In genomic region chr2:182767578-182767977, GRCh38 we compare ENCODE assay signal across 9 cellular contexts. TPM values are rescaled to one million over a fixed set of nuclear protein-coding genes. Genes with fewer than 3 reads are reported as not detected.
DNase-seq lines count a peak whose midpoint lies in the region; ATAC-seq, FAIRE-seq and TF ChIP-seq lines count a peak whose summit lies in the region.
"Had no signal": no experiment of that assay in that cellular context is flagged by ENCODE, and none has a peak within 500 bp of the region (broad histone marks: within the 10 kb centered on the region; RNA-seq: fewer than 3 reads in every experiment).

No MANE protein-coding gene starts in this region.

- ATAC-seq in HG03520 (IDR thresholded peaks at IDR 0.05; ENCODE audit: unreplicated experiment) (peak; percentile 79), GM12878 (peak; percentile 63), GM19397 (IDR thresholded peaks at IDR 0.05; ENCODE audit: unreplicated experiment) (no peak), aorta (ENCODE audit: low FRiP score) (no peak)

- no peak for TF ChIP-seq POLR2A in GM12878 (IDR thresholded peaks at IDR 0.05; ENCODE audit: low read depth, low read length)

- no peaks in the 10 kb centered on the region for H3K9me3 ChIP-seq in GM12878 (replicated peaks; ENCODE audit: control insufficient read depth, insufficient read depth, low read length)
- H3K9me3 ChIP-seq in aorta (ENCODE audit: control insufficient read depth, low read length), result no peaks in the 10 kb centered on the region

- H2AFZ ChIP-seq in GM12878 (ENCODE audit: control insufficient read depth, low read depth, low read length), result no peak overlapping the region

- H3K4me2 ChIP-seq in GM12878 (ENCODE audit: control insufficient read depth, insufficient read depth), result no peak overlapping the region

- no peaks in the 10 kb centered on the region for H4K20me1 ChIP-seq in GM12878 (ENCODE audit: control insufficient read depth, insufficient read depth)

- in situ Hi-C loops in GM12878 (cut with MboI), result loop anchor here (10.0 kb wide), 1 partner anchor 217 kb away; no protein-coding TSS in a partner anchor

- 90% methylated on average over 7 of the region's 7 CpGs for WGBS in GM12878 (ENCODE audit: insufficient coverage, insufficient replicate concordance, low lambda C conversion rate, missing lambda C conversion rate)
- 58 to 63% methylated on average over 7 of the region's 7 CpGs for WGBS in aorta, 2 donors

- RAD21 ChIA-PET in GM12878 (lab: Charles Lee; ENCODE audit: unreplicated experiment), result interaction anchor here (0.6 to 1.0 kb wide), 3 partner anchors 212 to 526 kb away, joined by 3 to 4 read pairs (median 3); no protein-coding TSS in a partner anchor

- TF ChIP-seq RAD21 in GM12878 (IDR thresholded peaks at IDR 0.05; ENCODE audit: insufficient read depth, low read depth, low read length), result peak; percentile 28; the same call in 1 of the 2 replicates

- peak; percentile 17 to 38 (median 25); a peak in 5 of 6 replicates for TF ChIP-seq CTCF in GM12878 (IDR thresholded peaks at IDR 0.05 in 2 of 3, conservative IDR thresholded peaks at IDR 0.05 in 1 of 3; ENCODE audit: control insufficient read depth in 2 of 3, extremely low read depth in 1 of 3, insufficient read depth in 1 of 3, low read depth in 3 of 3, low read length in 3 of 3)

- no peaks in the 10 kb centered on the region for H3K27me3 ChIP-seq in GM12878 (replicated peaks in 1 of 2; ENCODE audit: control insufficient read depth in 2 of 2, insufficient read depth in 2 of 2, low read length in 1 of 2)
- no peaks in the 10 kb centered on the region for H3K27me3 ChIP-seq in aorta (ENCODE audit: control insufficient read depth in 1 of 2, insufficient read depth in 2 of 2, low read length in 1 of 2)

- H3K4me1 ChIP-seq in GM12878 (ENCODE audit: control insufficient read depth, insufficient read depth, low read length) (no peaks in the 10 kb centered on the region), aorta (ENCODE audit: control insufficient read depth in 1 of 2, insufficient read depth in 2 of 2, low read length in 2 of 2) (no peaks in the 10 kb centered on the region)

- no peak overlapping the region for H3K27ac ChIP-seq in GM12878 (ENCODE audit: control insufficient read depth, insufficient read depth)
- H3K27ac ChIP-seq in aorta (ENCODE audit: low read depth in 1 of 2, low read length in 2 of 2), result no peak overlapping the region

- H3K9ac ChIP-seq in GM12878 (ENCODE audit: control insufficient read depth, insufficient read depth, low read length), result no peak overlapping the region

- SMC1A ChIA-PET in GM12878 (lab: Charles Lee; ENCODE audit: uncharacterized antibody, unreplicated experiment), result interaction anchor here (1.1 to 1.5 kb wide), 5 partner anchors 15 to 581 kb away, joined by 3 to 11 read pairs (median 3); no protein-coding TSS in a partner anchor

- H3K4me3 ChIP-seq in GM12878, result no peak overlapping the region
- no peak overlapping the region for H3K4me3 ChIP-seq in aorta (ENCODE audit: low read length in 2 of 2)

- intact Hi-C loops in GM12878 (cut with micrococcal nuclease; ENCODE audit: unreplicated experiment) (loop anchor here (10.0 kb wide), 1 partner anchor 327 kb away; no protein-coding TSS in a partner anchor), aorta (cut with DNase I) (loop anchor here in 1 of 2 donors (5.0 kb wide), 1 partner anchor 215 kb away; no protein-coding TSS in a partner anchor)

- CTCF ChIA-PET in GM12878 (lab: Yijun Ruan, JAX), result interaction anchor here (0.7 to 2.0 kb wide), 6 partner anchors 12 to 213 kb away, joined by 3 to 28 read pairs (median 4); no protein-coding TSS in a partner anchor

- POLR2A ChIA-PET in GM12878 (lab: Charles Lee), result no interaction called here

- FAIRE-seq in GM12878 (lab: Jason Lieb, UNC), result no peak

- H3K36me3 ChIP-seq in GM12878 (ENCODE audit: control insufficient read depth in 2 of 2, insufficient read depth in 2 of 2, low read length in 1 of 2), result peaks cover 0 to 19% of the 10 kb centered on the region in 2 experiments
- H3K36me3 ChIP-seq in aorta (ENCODE audit: control insufficient read depth in 1 of 2, insufficient read depth in 2 of 2, low read length in 1 of 2), result peaks cover 0 to 6% of the 10 kb centered on the region in 2 donors

- no TSS peak for BruUV-seq in GM12878 (replicated peaks; lab: Mats Ljungman, UMichigan)

- H3K79me2 ChIP-seq in GM12878 (ENCODE audit: control insufficient read depth, insufficient read depth, low read length), result no peaks in the 10 kb centered on the region

- TF ChIP-seq EP300 in GM12878 (IDR thresholded peaks at IDR 0.05; ENCODE audit: borderline replicate concordance in 1 of 2, control insufficient read depth in 1 of 2, low read depth in 2 of 2, low read length in 2 of 2), result no peak

- DNase-seq in GM03348 (ENCODE audit: low spot score) (peak; percentile 5), GM12878 (ENCODE audit: low read depth, low spot score) (no peak), myocyte (ENCODE audit: low read depth) (peak; percentile 53), NCI-H345 treated with DMSO at 0.1 percent for 48 hours (lab: John Stamatoyannopoulos, UW; ENCODE audit: unreplicated experiment) (no peak), aorta (no peak), ureter (ENCODE audit: low spot score) (no peak)
- DNase-seq: activated naive CD8-positive, alpha-beta T cell treated with anti-CD3 and anti-CD28 coated beads, Interleukin-2, amount 10 ng/mL, durations not matched to agents 7 days and 5 days had no signal

TF ChIP-seq in GM12878, 131 proteins besides CTCF, POLR2A, EP300 and RAD21:
- no peak for TF ChIP-seq ZZZ3 (IDR thresholded peaks at IDR 0.05; ENCODE audit: control insufficient read depth, insufficient read length, low read depth)
- peak; percentile 46 for TF ChIP-seq RUNX3 (IDR thresholded peaks at IDR 0.05; ENCODE audit: low read length)
- no peak for TF ChIP-seq RAD51 (IDR thresholded peaks at IDR 0.05)
TF ChIP-seq in GM12878: peak in this region for 1.

RNA-seq across cellular contexts. Expression of gene DNAJC10, which starts 51.5 kb away (rescaled TPM):
- total RNA-seq in GM12878 (2013; cell fraction: nucleolus; rRNA removed), result 124 and 133 TPM in 2 replicates
- 35.8 and 50.2 TPM in 2 replicates for total RNA-seq in GM12878 (2014; rRNA removed)
- 51.0 and 56.1 TPM in 2 replicates for total RNA-seq in GM12878 (2014; rRNA removed; fragmentation: Illumina TruSeq; extraction: Trizol)
- total RNA-seq in GM12878 (2021), result 56.7 and 61.7 TPM in 2 replicates
- polyA plus RNA-seq in GM12878 (2011; ENCODE audit: low read depth), result 8.5 TPM
- 40.6 and 67.6 TPM in 2 replicates for polyA plus RNA-seq in GM12878 (2011; rRNA removed)
- polyA plus RNA-seq in GM12878 (2011; cell fraction: cytosol; rRNA removed), result 12.1 and 12.6 TPM in 2 replicates
- 62.5 and 64.6 TPM in 2 replicates for polyA plus RNA-seq in GM12878 (2011; cell fraction: nucleus; rRNA removed)
- polyA plus RNA-seq in GM12878 (2012), result 17.5 and 21.3 TPM in 2 replicates
- 34.2 and 44.9 TPM in 2 replicates for polyA plus RNA-seq in GM12878 (2014; fragmentation: Illumina TruSeq; extraction: Trizol)
- 10 to 100 TPM in 1 of 2 experiments, 1 to 10 TPM in 1; 9.1 to 11.5 TPM for polyA plus RNA-seq in GM12878 (2014; fragmentation: Nextera tagmentation; extraction: Ambion mirVana)
- polyA plus RNA-seq in GM12878 (2014; rRNA removed), result 26.8 and 30.0 TPM in 2 replicates
- 10 to 100 TPM; 64.8 to 67.9 TPM for polyA plus RNA-seq in GM12878 (2016; fragmentation: Nextera tagmentation; extraction: Ambion mirVana)
- 21.1 and 30.6 TPM in 2 replicates for polyA minus RNA-seq in GM12878 (2011; rRNA and poly(A)+ RNA removed)
- polyA minus RNA-seq in GM12878 (2011; cell fraction: cytosol; rRNA and poly(A)+ RNA removed), result 15.1 and 17.2 TPM in 2 replicates
- polyA minus RNA-seq in GM12878 (2011; cell fraction: nucleus; rRNA and poly(A)+ RNA removed), result 14.9 and 18.2 TPM in 2 replicates
- 49.1 and 57.7 TPM in 2 replicates for total RNA-seq in myocyte
- polyA plus RNA-seq in myocyte (2012), result 41.8 TPM
- total RNA-seq in aorta, result 100 to 1,000 TPM; 118 to 131 TPM
- 10 to 100 TPM; 29.7 to 56.5 TPM for polyA plus RNA-seq in aorta
- 128 TPM for total RNA-seq in ureter

Comparison
In these comparisons a context has a peak if more than half of its experiments do, and no peak if none do; other contexts are left out.
1. DNase-seq: peak in GM03348 (single experiment) and myocyte (single experiment); none in GM12878 (single experiment), NCI-H345 treated with DMSO at 0.1 percent for 48 hours (single experiment), aorta (0 of 2) and ureter (single experiment).
2. ATAC-seq: peak in HG03520 (single experiment) and GM12878 (single experiment); none in GM19397 (single experiment) and aorta (single experiment).